Comparison of ENCODE assay signal across 18 cellular contexts in the genomic region with DNA sequence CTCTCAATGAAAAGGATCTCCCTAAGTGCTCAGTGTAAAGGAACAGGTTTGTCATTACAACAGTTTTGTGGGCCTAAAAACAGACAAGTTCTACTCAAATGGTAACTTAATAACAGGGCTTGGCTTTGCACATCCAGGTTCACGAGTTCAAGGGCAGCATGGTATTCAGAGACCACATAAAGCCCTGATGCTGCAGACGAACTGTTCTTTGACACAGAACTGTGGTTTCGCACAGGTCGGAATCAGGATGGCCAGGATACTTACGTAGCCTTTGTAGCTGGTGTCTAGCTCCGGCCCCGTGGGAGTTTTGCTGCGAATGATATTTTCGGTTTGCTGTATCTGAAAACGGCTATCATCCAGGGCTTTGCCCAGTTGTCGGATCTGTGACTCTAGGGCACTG.
"Had no signal": no experiment of that assay in that cellular context is flagged by ENCODE, and none has a peak within 500 bp of the region (broad histone marks: within the 10 kb centered on the region; RNA-seq: fewer than 3 reads in every experiment).

No MANE protein-coding gene starts in this region.

- H3K27ac Mint-ChIP-seq: memory B cell; natural killer cell treated with Interleukin-12 subunit alpha and Interleukin-12 subunit beta and Interleukin-15 and Interleukin-18, amount 100 ng/mL, for 72 hours had no signal

- H3K4me1 ChIP-seq: left lung, lower lobe of right lung, upper lobe of right lung had no signal

- H3K27me3 Mint-ChIP-seq: memory B cell; natural killer cell treated with Interleukin-12 subunit alpha and Interleukin-12 subunit beta and Interleukin-15 and Interleukin-18, amount 100 ng/mL, for 72 hours had no signal

- H3K4me3 ChIP-seq: heart right ventricle, left lung, lower lobe of right lung, sigmoid colon, skin epidermis, suprapubic skin, tibial artery, upper lobe of right lung had no signal

- H3K9me3 Mint-ChIP-seq: memory B cell; natural killer cell treated with Interleukin-12 subunit alpha and Interleukin-12 subunit beta and Interleukin-15 and Interleukin-18, amount 100 ng/mL, for 72 hours had no signal

- H3K27ac ChIP-seq: left lung, lower lobe of right lung, sigmoid colon, suprapubic skin, upper lobe of right lung had no signal

- H3K4me3 Mint-ChIP-seq: memory B cell; natural killer cell treated with Interleukin-12 subunit alpha and Interleukin-12 subunit beta and Interleukin-15 and Interleukin-18, amount 100 ng/mL, for 72 hours had no signal

- ATAC-seq: esophagus mucosa; heart right ventricle; left lung; lower lobe of right lung; natural killer cell treated with Interleukin-12 subunit alpha and Interleukin-12 subunit beta and Interleukin-15 and Interleukin-18, amount 100 ng/mL, for 72 hours; stimulated activated naive CD8-positive, alpha-beta T cell treated with anti-CD3 and anti-CD28 coated beads, Interleukin-15, Interleukin-2, amounts not matched to agents 100 U/mL and 50 U/mL, for 24 hours; upper lobe of right lung had no signal

- H3K27me3 ChIP-seq: heart right ventricle, left lung, sigmoid colon, suprapubic skin, tibial artery, upper lobe of right lung had no signal

- DNase-seq: effector memory CD4-positive, alpha-beta T cell; heart right ventricle; hypothalamus; islet precursor cell; left lung; lower lobe of right lung; midbrain; sigmoid colon; stimulated activated CD4-positive, alpha-beta T cell treated with anti-CD3 and anti-CD28 coated beads, Interleukin-2, amount 100 ng/mL, for 24 hours; stimulated activated CD4-positive, alpha-beta T cell treated with anti-CD3 and anti-CD28 coated beads, Interleukin-4, amount 100 ng/mL, for 4 hours; stimulated activated naive CD8-positive, alpha-beta T cell treated with anti-CD3 and anti-CD28 coated beads, Interleukin-15, Interleukin-2, amounts not matched to agents 100 U/mL and 50 U/mL, for 24 hours; tibial artery; upper lobe of right lung had no signal

- H3K9me3 ChIP-seq: heart right ventricle, left lung, lower lobe of right lung, sigmoid colon, suprapubic skin, tibial artery, upper lobe of right lung had no signal
